In genomic region chr20:23132930-23133559, GRCh38 we compare ENCODE assay signal across 1 cellular context.
TF ChIP-seq lines count a peak whose summit lies in the region.

No MANE protein-coding gene starts in this region.

TF ChIP-seq in K562, 482 proteins besides CTCF, POLR2A, EP300 and RAD21 (continued from another document and continues in another):
- TF ChIP-seq SMARCA4 (IDR thresholded peaks at IDR 0.05): peak; percentile 81; the same call in 1 of the 2 replicates
- TF ChIP-seq ZNF318 (IDR thresholded peaks at IDR 0.05; ENCODE audit: borderline replicate concordance in 1 of 2, low read depth in 1 of 2): peak in 1 of 2 experiments; percentile 72; a peak in 2 of 4 replicates
- TF ChIP-seq KLF16 (IDR thresholded peaks at IDR 0.05): peak; percentile 81
- no peak for TF ChIP-seq ZNF347 (CRISPR knock-in tag; IDR thresholded peaks at IDR 0.05; ENCODE audit: low read depth)
- TF ChIP-seq HMGN3 (IDR thresholded peaks at IDR 0.05; ENCODE audit: borderline replicate concordance, extremely low read depth, insufficient read length, low read depth, low read length): peak; percentile 74
- TF ChIP-seq POU5F1 (IDR thresholded peaks at IDR 0.05; ENCODE audit: borderline replicate concordance, low read depth, low read length, partially characterized antibody): no peak
- peak in 1 of 2 experiments; percentile 22; a peak in 1 of 4 replicates for TF ChIP-seq NONO (IDR thresholded peaks at IDR 0.05; ENCODE audit: low read depth in 2 of 2, low read length in 1 of 2)
- TF ChIP-seq TBL1XR1 (IDR thresholded peaks at IDR 0.05; ENCODE audit: low read length in 2 of 2): peak; percentile 46 to 97; a peak in 3 of 4 replicates
- TF ChIP-seq JUN (IDR thresholded peaks at IDR 0.05; ENCODE audit: borderline replicate concordance, low read depth, low read length): peak; percentile 94
- no peak for TF ChIP-seq JUN (CRISPR knock-in tag; IDR thresholded peaks at IDR 0.05; ENCODE audit: borderline replicate concordance)
- no peak for TF ChIP-seq BRD9 (IDR thresholded peaks at IDR 0.05; ENCODE audit: low read depth, partially characterized antibody)
- TF ChIP-seq FOS (IDR thresholded peaks at IDR 0.05; ENCODE audit: extremely low read depth, insufficient read length): no peak
- TF ChIP-seq CBX1 (IDR thresholded peaks at IDR 0.05; ENCODE audit: low read depth): no peak
- no peak for TF ChIP-seq THRAP3 (IDR thresholded peaks at IDR 0.05; ENCODE audit: borderline replicate concordance)
- TF ChIP-seq BHLHE40 (IDR thresholded peaks at IDR 0.05; ENCODE audit: low read length): peak; percentile 96
- no peak for TF ChIP-seq BMI1 (IDR thresholded peaks at IDR 0.05; ENCODE audit: low read length)
- TF ChIP-seq PTBP1 (IDR thresholded peaks at IDR 0.05; ENCODE audit: low read depth, low read length): no peak
- TF ChIP-seq ZHX1 (conservative IDR thresholded peaks at IDR 0.05; ENCODE audit: low read length): no peak
- TF ChIP-seq TOE1 (IDR thresholded peaks at IDR 0.05; ENCODE audit: borderline replicate concordance): peak; percentile 57; the same call in 1 of the 2 replicates
- no peak for TF ChIP-seq TOE1 (CRISPR knock-in tag; IDR thresholded peaks at IDR 0.05; ENCODE audit: borderline replicate concordance, low read depth)
- peak; percentile 80 for TF ChIP-seq MTA2 (IDR thresholded peaks at IDR 0.05; ENCODE audit: low read depth)
- peak; percentile 96 for TF ChIP-seq NCOR1 (IDR thresholded peaks at IDR 0.05)
- TF ChIP-seq CEBPB (tag; IDR thresholded peaks at IDR 0.05): peak; percentile 85
- TF ChIP-seq NRF1 (conservative IDR thresholded peaks at IDR 0.05 in 1 of 2, IDR thresholded peaks at IDR 0.05 in 1 of 2): no peak
- peak; percentile 46; the same call in 1 of the 2 replicates for TF ChIP-seq MTA1 (IDR thresholded peaks at IDR 0.05; ENCODE audit: borderline replicate concordance)
- peak; percentile 92 for TF ChIP-seq TCF3 (CRISPR knock-in tag; IDR thresholded peaks at IDR 0.05)
- TF ChIP-seq TFAP4 (CRISPR knock-in tag; IDR thresholded peaks at IDR 0.05; ENCODE audit: borderline replicate concordance): peak; percentile 65
- TF ChIP-seq SREBF2 (CRISPR knock-in tag; IDR thresholded peaks at IDR 0.05): no peak
- TF ChIP-seq SP1 (CRISPR knock-in tag; IDR thresholded peaks at IDR 0.05): no peak
- TF ChIP-seq HMG20A (CRISPR knock-in tag; conservative IDR thresholded peaks at IDR 0.05): no peak
- no peak for TF ChIP-seq ZNF224 (CRISPR knock-in tag; IDR thresholded peaks at IDR 0.05)
- no peak for TF ChIP-seq ATF6 (CRISPR knock-in tag; IDR thresholded peaks at IDR 0.05)
- no peak for TF ChIP-seq ZNF592 (IDR thresholded peaks at IDR 0.05)
- TF ChIP-seq PATZ1 (CRISPR knock-in tag; IDR thresholded peaks at IDR 0.05; ENCODE audit: borderline replicate concordance): no peak
- no peak for TF ChIP-seq ZNF764 (CRISPR knock-in tag; IDR thresholded peaks at IDR 0.05; ENCODE audit: low read depth)
- TF ChIP-seq ZNF274 (IDR thresholded peaks at IDR 0.05; ENCODE audit: borderline replicate concordance, low read depth, low read length): no peak
- TF ChIP-seq ZC3H4 (CRISPR knock-in tag; IDR thresholded peaks at IDR 0.05; ENCODE audit: borderline replicate concordance): no peak
- TF ChIP-seq MYC (IDR thresholded peaks at IDR 0.05; ENCODE audit: low read depth, low read length): peak; percentile 58; the same call in 1 of the 2 replicates
- no peak for TF ChIP-seq MYC (CRISPR knock-in tag; IDR thresholded peaks at IDR 0.05; ENCODE audit: borderline replicate concordance, low read depth)
- no peak for TF ChIP-seq POLR2AphosphoS2 (IDR thresholded peaks at IDR 0.05; ENCODE audit: low read length)
- 0 out of 2 replicates have a peak, but pooled peaks have one; percentile 29 for TF ChIP-seq RBFOX2 (IDR thresholded peaks at IDR 0.05; ENCODE audit: low read depth, low read length)
- TF ChIP-seq NFRKB (IDR thresholded peaks at IDR 0.05; ENCODE audit: low read depth): peak; percentile 48; the same call in 1 of the 2 replicates
- peak; percentile 20 to 84; a peak in 3 of 4 replicates for TF ChIP-seq RCOR1 (IDR thresholded peaks at IDR 0.05; ENCODE audit: borderline replicate concordance in 1 of 2, low read depth in 2 of 2, low read length in 2 of 2)
- TF ChIP-seq ZNF785 (CRISPR knock-in tag; IDR thresholded peaks at IDR 0.05): no peak
- TF ChIP-seq NCOA1 (IDR thresholded peaks at IDR 0.05; ENCODE audit: low read depth): peak; percentile 93
- 0 out of 2 replicates have a peak, but pooled peaks have one; percentile 0 for TF ChIP-seq SPI1 (IDR thresholded peaks at IDR 0.05; ENCODE audit: borderline replicate concordance, low read depth, low read length)
- no peak for TF ChIP-seq ZNF75A (CRISPR knock-in tag; IDR thresholded peaks at IDR 0.05)
